In the genomic region with DNA sequence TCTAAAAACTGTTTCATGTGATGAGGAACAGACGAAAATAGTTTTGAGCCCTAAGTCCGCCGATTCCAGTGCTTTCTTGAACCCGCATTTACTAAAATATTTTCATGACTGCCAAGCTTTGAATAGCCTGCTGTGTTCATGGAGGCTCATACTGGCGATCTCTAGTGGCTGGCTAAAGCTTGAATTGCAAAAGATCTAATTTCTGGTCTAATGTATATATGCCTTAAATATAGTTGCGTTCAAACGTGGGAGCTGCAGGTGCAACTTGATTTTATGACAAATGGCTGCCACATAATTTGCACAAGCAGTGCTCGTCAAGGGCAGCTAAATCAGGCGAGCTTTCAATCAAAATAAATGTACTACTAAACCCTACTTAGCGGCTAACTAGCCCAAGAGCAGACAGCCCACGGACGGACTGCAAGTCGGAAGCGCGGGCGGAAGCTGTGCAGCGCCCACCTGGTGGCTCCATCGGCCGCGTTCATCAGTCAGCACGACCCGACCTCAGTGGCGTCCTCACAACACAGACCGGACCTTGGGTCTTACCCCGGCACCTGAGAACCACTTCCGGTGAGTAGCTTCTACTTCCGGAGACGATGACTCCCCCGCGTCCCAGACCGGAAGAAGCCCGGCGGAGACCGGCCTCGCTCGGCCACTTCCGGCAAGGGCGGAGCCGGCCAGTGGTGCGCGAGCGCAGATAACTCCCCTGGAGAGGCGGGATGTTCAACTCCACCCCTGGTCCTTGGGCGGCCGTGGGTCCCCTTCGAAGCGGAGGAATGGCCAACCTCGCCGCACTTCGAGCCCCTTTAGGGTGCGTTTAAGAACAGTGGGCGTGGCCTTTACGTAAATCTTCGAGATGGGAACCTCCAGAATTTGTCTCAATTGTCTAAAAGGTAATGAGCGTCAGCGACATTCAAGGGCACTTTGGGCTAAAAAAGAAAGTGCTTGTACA, we compare ENCODE assay signal across 8 cellular contexts. TPM values are rescaled to one million over a fixed set of nuclear protein-coding genes. Genes with fewer than 3 reads are reported as not detected.
A peak's percentile ranks its signal among the peaks of the same experiment; 100 is the strongest.
DNase-seq lines count a peak whose midpoint lies in the region; ATAC-seq and TF ChIP-seq lines count a peak whose summit lies in the region.

No MANE protein-coding gene starts in this region.

- H3K4me1 ChIP-seq in osteoblast (ENCODE audit: insufficient read depth, low read length) (peaks cover 63% of the 10 kb centered on the region), thoracic aorta (ENCODE audit: control insufficient read depth in 1 of 2, low read depth in 2 of 2) (peaks cover 9 to 25% of the 10 kb centered on the region in 2 donors)

- POLR2A ChIA-PET in GM10248 (lab: Yijun Ruan, JAX): interaction anchor here (0.7 to 1.4 kb wide), 5 partner anchors 10 to 276 kb away, joined by 3 to 6 read pairs (median 4); a partner anchor contains a TSS

- peak overlapping the region; percentile 95 for H3K4me3 Mint-ChIP-seq in HFFc6
- H3K4me3 Mint-ChIP-seq in glutamatergic neuron (ENCODE audit: unreplicated experiment): peak overlapping the region; percentile 93

- peak; percentile 9 for TF ChIP-seq CTCF in GM10248 (IDR thresholded peaks at IDR 0.05; ENCODE audit: control extremely low read depth, extremely low read depth, low read depth, missing control alignments)
- peak; percentile 43; the same call in 1 of the 2 replicates for TF ChIP-seq CTCF in HFFc6 (IDR thresholded peaks at IDR 0.05)
- TF ChIP-seq CTCF in glutamatergic neuron (IDR thresholded peaks at IDR 0.05; ENCODE audit: partially characterized antibody, unreplicated experiment): no peak
- no peak for TF ChIP-seq CTCF in osteoblast (IDR thresholded peaks at IDR 0.05; ENCODE audit: extremely low read depth, low read depth, low read length)
- no peak for TF ChIP-seq CTCF in thoracic aorta (IDR thresholded peaks at IDR 0.05)

- ATAC-seq in activated naive CD4-positive, alpha-beta T cell treated with anti-CD3 and anti-CD28 coated beads, Interleukin-2, amount 50 U/mL, for 72 hours: peak; percentile 92 to 95
- peak; percentile 85 for ATAC-seq in thoracic aorta (ENCODE audit: insufficient number of reproducible peaks, low FRiP score, low read depth)

- peak overlapping the region; percentile 89 for H3K27ac ChIP-seq in SK-N-MC
- peak overlapping the region; percentile 74 for H3K27ac ChIP-seq in osteoblast (ENCODE audit: low read depth, low read length)
- H3K27ac ChIP-seq in thoracic aorta: peak overlapping the region; percentile 74 to 75

- peak overlapping the region; percentile 98 for H3K4me3 ChIP-seq in SK-N-MC
- peak overlapping the region; percentile 77 for H3K4me3 ChIP-seq in osteoblast (ENCODE audit: insufficient read depth, low read length)
- peak overlapping the region; percentile 78 for H3K4me3 ChIP-seq in thoracic aorta

- H3K9me3 ChIP-seq in SK-N-MC (ENCODE audit: low read depth, low read length): no peaks in the 10 kb centered on the region
- no peaks in the 10 kb centered on the region for H3K9me3 ChIP-seq in osteoblast (ENCODE audit: low read depth, low read length)
- no peaks in the 10 kb centered on the region for H3K9me3 ChIP-seq in thoracic aorta

- H2AFZ ChIP-seq in osteoblast (ENCODE audit: low read length): peak overlapping the region; percentile 69

- H3K36me3 Mint-ChIP-seq in HFFc6 (ENCODE audit: low read depth): peaks cover 75% of the 10 kb centered on the region
- H3K36me3 Mint-ChIP-seq in activated naive CD4-positive, alpha-beta T cell treated with anti-CD3 and anti-CD28 coated beads, Interleukin-2, amount 50 U/mL, for 72 hours: peaks cover 51 to 66% of the 10 kb centered on the region in 2 donors
- H3K36me3 Mint-ChIP-seq in glutamatergic neuron (ENCODE audit: unreplicated experiment): no peaks in the 10 kb centered on the region

- H3K79me2 ChIP-seq in osteoblast (ENCODE audit: insufficient read depth, low read length): peaks cover 25% of the 10 kb centered on the region

- H3K36me3 ChIP-seq in SK-N-MC (ENCODE audit: insufficient read depth, low read length) (peaks cover 44% of the 10 kb centered on the region), osteoblast (ENCODE audit: insufficient read depth, low read length) (peaks cover 62% of the 10 kb centered on the region), thoracic aorta (peaks cover 44% of the 10 kb centered on the region)

- peaks cover 14% of the 10 kb centered on the region for H4K20me1 ChIP-seq in osteoblast (ENCODE audit: insufficient read depth, low read length)

- H3K4me2 ChIP-seq in osteoblast (ENCODE audit: insufficient read depth, low read length): peak overlapping the region; percentile 94

- H3K27me3 ChIP-seq in osteoblast (ENCODE audit: insufficient read depth, low read length) (no peaks in the 10 kb centered on the region), thoracic aorta (replicated peaks; ENCODE audit: insufficient read depth) (no peaks in the 10 kb centered on the region)

- H3K9me3 Mint-ChIP-seq in HFFc6 (no peaks in the 10 kb centered on the region; the same call in 1 of the 2 replicates), glutamatergic neuron (ENCODE audit: unreplicated experiment) (peaks cover 5% of the 10 kb centered on the region)
- no peaks in the 10 kb centered on the region for H3K9me3 Mint-ChIP-seq in activated naive CD4-positive, alpha-beta T cell treated with anti-CD3 and anti-CD28 coated beads, Interleukin-2, amount 50 U/mL, for 72 hours

- H3K9ac ChIP-seq in SK-N-MC (ENCODE audit: insufficient read length): peak overlapping the region; percentile 91

- H3K4me1 Mint-ChIP-seq in HFFc6 (ENCODE audit: low read depth): peaks cover 70% of the 10 kb centered on the region
- H3K4me1 Mint-ChIP-seq in glutamatergic neuron (ENCODE audit: low read depth, unreplicated experiment): peaks cover 11% of the 10 kb centered on the region

- H3K27ac Mint-ChIP-seq in HFFc6: peak overlapping the region; percentile 89
- H3K27ac Mint-ChIP-seq in activated naive CD4-positive, alpha-beta T cell treated with anti-CD3 and anti-CD28 coated beads, Interleukin-2, amount 50 U/mL, for 72 hours: peak overlapping the region; percentile 92 to 93
- H3K27ac Mint-ChIP-seq in glutamatergic neuron (ENCODE audit: unreplicated experiment): peak overlapping the region; percentile 95

- peak; percentile 96 for DNase-seq in GM10248 (ENCODE audit: extremely low spot score)
- peak; percentile 95 for DNase-seq in HFFc6
- peak; percentile 97 for DNase-seq in NAMALWA (ENCODE audit: low spot score)
- DNase-seq in SK-N-MC (ENCODE audit: low read depth, low spot score): no peak
- peak; percentile 83 to 93 for DNase-seq in activated naive CD4-positive, alpha-beta T cell treated with anti-CD3 and anti-CD28 coated beads, Interleukin-2, amount 50 U/mL, for 72 hours (ENCODE audit: low spot score in 2 of 2)
- DNase-seq in glutamatergic neuron: peak; percentile 94
- DNase-seq in osteoblast (ENCODE audit: insufficient read length, low spot score, missing footprints): peak; percentile 96
- DNase-seq in thoracic aorta (ENCODE audit: low spot score): peak; percentile 75

- H3K27me3 Mint-ChIP-seq in HFFc6 (ENCODE audit: insufficient read depth): peaks cover 23% of the 10 kb centered on the region
- peaks cover 5% of the 10 kb centered on the region for H3K27me3 Mint-ChIP-seq in glutamatergic neuron (ENCODE audit: unreplicated experiment)

- CTCF ChIA-PET in GM10248 (lab: Yijun Ruan, JAX): interaction anchor here (0.7 to 1.3 kb wide), 6 partner anchors 10 to 449 kb away, joined by 3 to 5 read pairs (median 4); no protein-coding TSS in a partner anchor

RNA-seq across cellular contexts. Expression of a gene that starts 6.1 kb away (rescaled TPM):
- 1,000 to 10,000 TPM in 4 of 6 experiments, 100 to 1,000 TPM in 2; 973 to 1,209 (median 1,069) TPM for total RNA-seq in HFFc6 (2021; fragmentation: NEBNext Ultra II Directional; extraction: Animal tissue kit (Norgen Biotek cat#: 25700))
- 1,000 to 10,000 TPM; 1,341 to 1,591 TPM for total RNA-seq in activated naive CD4-positive, alpha-beta T cell treated with anti-CD3 and anti-CD28 coated beads, Interleukin-2, amount 50 U/mL, for 72 hours
- 398 TPM for total RNA-seq in glutamatergic neuron (ENCODE audit: unreplicated experiment)
- total RNA-seq in osteoblast: 710 and 869 TPM in 2 replicates
- total RNA-seq in thoracic aorta: 100 to 1,000 TPM; 537 to 617 TPM

RNA-seq across cellular contexts. Expression of a gene that starts 6.2 kb away (rescaled TPM):
- total RNA-seq in HFFc6 (2021; fragmentation: NEBNext Ultra II Directional; extraction: Animal tissue kit (Norgen Biotek cat#: 25700)): 1 to 10 TPM; 4.5 to 6.9 (median 5.6) TPM
- 10 to 100 TPM; 16.2 to 25.3 TPM for total RNA-seq in activated naive CD4-positive, alpha-beta T cell treated with anti-CD3 and anti-CD28 coated beads, Interleukin-2, amount 50 U/mL, for 72 hours
- 59.5 TPM for total RNA-seq in glutamatergic neuron (ENCODE audit: unreplicated experiment)
- total RNA-seq in osteoblast: 9.0 and 10.9 TPM in 2 replicates
- 10 to 100 TPM; 10.2 to 18.1 TPM for total RNA-seq in thoracic aorta

Comparison
In these comparisons a context has a peak if more than half of its experiments do, and no peak if none do; other contexts are left out.
1. CTCF ChIP-seq: peak in GM10248 (single experiment) and HFFc6 (single experiment); none in glutamatergic neuron (single experiment), osteoblast (single experiment) and thoracic aorta (single experiment).
2. Peak in every context shown above with its lines, with median percentiles within 50 percentile points of each other: H3K27ac Mint-ChIP-seq, H3K27ac ChIP-seq and H3K4me3 ChIP-seq.